Comparison of ENCODE assay signal across 17 cellular contexts in genomic region chr10:45585131-45585530, GRCh38.
A peak's percentile ranks its signal among the peaks of the same experiment; 100 is the strongest.
DNase-seq lines count a peak whose midpoint lies in the region; ATAC-seq lines count a peak whose summit lies in the region.
"Had no signal": no experiment of that assay in that cellular context is flagged by ENCODE, and none has a peak within 500 bp of the region (broad histone marks: within the 10 kb centered on the region; RNA-seq: fewer than 3 reads in every experiment).

No MANE protein-coding gene starts in this region.

- H3K36me3 Mint-ChIP-seq in activated naive CD4-positive, alpha-beta T cell treated with anti-CD3 and anti-CD28 coated beads, Interleukin-2, amount 50 U/mL, for 72 hours = peaks cover 9 to 12% of the 10 kb centered on the region in 2 donors

- peaks cover 8 to 13% of the 10 kb centered on the region in 2 donors for H3K9me3 Mint-ChIP-seq in activated naive CD4-positive, alpha-beta T cell treated with anti-CD3 and anti-CD28 coated beads, Interleukin-2, amount 50 U/mL, for 72 hours
- H3K9me3 Mint-ChIP-seq: HFFc6 had no signal

- no peak overlapping the region for H3K27ac Mint-ChIP-seq in activated naive CD4-positive, alpha-beta T cell treated with anti-CD3 and anti-CD28 coated beads, Interleukin-2, amount 50 U/mL, for 72 hours
- H3K27ac Mint-ChIP-seq: CD8-positive, alpha-beta T cell; HFFc6; IgD-negative memory B cell had no signal

- DNase-seq in Ammon's horn (ENCODE audit: low spot score) = peak; percentile 32
- DNase-seq in SK-MEL-5 (ENCODE audit: low read depth, low spot score) = peak; percentile 74
- peak; percentile 26 for DNase-seq in inferior parietal cortex (ENCODE audit: extremely low spot score)
- peak; percentile 72 for DNase-seq in superior temporal gyrus (ENCODE audit: extremely low spot score)
- no peak for DNase-seq in KG1 (lab: John Stamatoyannopoulos, UW)
- no peak for DNase-seq in activated naive CD4-positive, alpha-beta T cell treated with anti-CD3 and anti-CD28 coated beads, Interleukin-2, amount 50 U/mL, for 72 hours (ENCODE audit: low spot score in 2 of 2)
- DNase-seq: AML-193; CD8-positive, alpha-beta T cell; COR-L47; GOT3; H7; HFFc6 had no signal

- in situ Hi-C loops in SK-MEL-5 (cut with HindIII; ENCODE audit: low pct_unique_long_range_greater_than_20kb, low sequenced_read_pairs) = no loop called here

- no peak for ATAC-seq in HG02885 (IDR thresholded peaks at IDR 0.05; ENCODE audit: poor library complexity, unreplicated experiment)
- ATAC-seq in activated naive CD4-positive, alpha-beta T cell treated with anti-CD3 and anti-CD28 coated beads, Interleukin-2, amount 50 U/mL, for 72 hours = no peak
- ATAC-seq: A549; CD8-positive, alpha-beta T cell; HCT116; HepG2 had no signal

Comparison
In these comparisons a context has a peak if more than half of its experiments do, and no peak if none do; other contexts are left out.
1. DNase-seq: peak in Ammon's horn (single experiment), SK-MEL-5 (single experiment), inferior parietal cortex (single experiment) and superior temporal gyrus (single experiment); none in KG1 (single experiment) and activated naive CD4-positive, alpha-beta T cell treated with anti-CD3 and anti-CD28 coated beads, Interleukin-2, amount 50 U/mL, for 72 hours (0 of 2).